8 cellular contexts compared by ENCODE assay signal in genomic region chr17:70552230-70552981, GRCh38.
DNase-seq lines count a peak whose midpoint lies in the region; ATAC-seq and TF ChIP-seq lines count a peak whose summit lies in the region.

No MANE protein-coding gene starts in this region.

- no peaks in the 10 kb centered on the region for H3K79me2 ChIP-seq in DND-41 (ENCODE audit: insufficient read depth, low read length)
- no peaks in the 10 kb centered on the region for H3K79me2 ChIP-seq in KMS-11 (ENCODE audit: insufficient read depth, low read depth)

- H2AFZ ChIP-seq in DND-41 (ENCODE audit: low read depth, low read length) = no peak overlapping the region
- no peak overlapping the region for H2AFZ ChIP-seq in KMS-11 (ENCODE audit: low read depth)

- H3K4me2 ChIP-seq in DND-41 (ENCODE audit: insufficient read depth, low read length) (no peak overlapping the region), KMS-11 (no peak overlapping the region)

- H3K4me1 ChIP-seq in DND-41 (ENCODE audit: insufficient read depth, low read length) (no peaks in the 10 kb centered on the region), KMS-11 (ENCODE audit: low read depth, poor library complexity, severe bottlenecking) (no peaks in the 10 kb centered on the region), Peyer's patch (no peaks in the 10 kb centered on the region)

- H3K4me3 ChIP-seq in DND-41 (ENCODE audit: low read depth in 1 of 2, low read length in 2 of 2) (no peak overlapping the region), KMS-11 (IDR thresholded peaks at IDR 0.05; ENCODE audit: insufficient read depth, low read depth, low read length) (no peak overlapping the region), Peyer's patch (no peak overlapping the region)

- H3K36me3 ChIP-seq in DND-41 (ENCODE audit: insufficient read depth, low read length) = no peaks in the 10 kb centered on the region
- no peaks in the 10 kb centered on the region for H3K36me3 ChIP-seq in KMS-11 (ENCODE audit: insufficient read depth)
- no peaks in the 10 kb centered on the region for H3K36me3 ChIP-seq in Peyer's patch

- H3K9ac ChIP-seq in DND-41 (ENCODE audit: low read depth, low read length) (no peak overlapping the region), KMS-11 (no peak overlapping the region)

- TF ChIP-seq CTCF in DND-41 (IDR thresholded peaks at IDR 0.05; ENCODE audit: borderline replicate concordance, extremely low read depth, low read length, poor library complexity, severe bottlenecking) = peak; percentile 56
- peak; percentile 87 for TF ChIP-seq CTCF in KMS-11 (conservative IDR thresholded peaks at IDR 0.05; ENCODE audit: low read depth, low read length)
- peak in 5 of 6 experiments; percentile 22 to 69 (median 56) for TF ChIP-seq CTCF in Peyer's patch (IDR thresholded peaks at IDR 0.05)

- H3K27me3 ChIP-seq in DND-41 (ENCODE audit: insufficient read depth, low read length, poor library complexity) = no peaks in the 10 kb centered on the region
- no peaks in the 10 kb centered on the region for H3K27me3 ChIP-seq in KMS-11 (ENCODE audit: insufficient read depth, low read depth)
- H3K27me3 ChIP-seq in Peyer's patch = no peaks in the 10 kb centered on the region

- DNase-seq in DND-41 = no peak
- DNase-seq in Peyer's patch = no peak
- DNase-seq in epidermal melanocyte (ENCODE audit: insufficient read length, low spot score) = peak; percentile 45
- DNase-seq in middle frontal gyrus (ENCODE audit: extremely low spot score, low spot score) = peak; percentile 65

- TF ChIP-seq POLR2A in Peyer's patch (IDR thresholded peaks at IDR 0.05) = no peak

- H4K20me1 ChIP-seq in DND-41 (ENCODE audit: insufficient read depth, low read length) = no peaks in the 10 kb centered on the region
- no peaks in the 10 kb centered on the region for H4K20me1 ChIP-seq in KMS-11 (ENCODE audit: insufficient read depth)

- H3K27ac ChIP-seq in DND-41 (ENCODE audit: low read length) (no peak overlapping the region), KMS-11 (no peak overlapping the region), Peyer's patch (no peak overlapping the region)

- no peak for ATAC-seq in DND-41 (ENCODE audit: insufficient read depth, low read depth)
- no peak for ATAC-seq in HG03378 (IDR thresholded peaks at IDR 0.05; ENCODE audit: unreplicated experiment)
- ATAC-seq in HG02759 (IDR thresholded peaks at IDR 0.05; ENCODE audit: unreplicated experiment) = no peak
- ATAC-seq in HG03342 (IDR thresholded peaks at IDR 0.05; ENCODE audit: unreplicated experiment) = no peak

- no peaks in the 10 kb centered on the region for H3K9me3 ChIP-seq in DND-41 (ENCODE audit: insufficient read depth, low read length, severe bottlenecking)
- H3K9me3 ChIP-seq in Peyer's patch = no peaks in the 10 kb centered on the region

Comparison
In these comparisons a context has a peak if more than half of its experiments do, and no peak if none do; other contexts are left out.
1. DNase-seq: peak in epidermal melanocyte (single experiment) and middle frontal gyrus (single experiment); none in DND-41 (single experiment) and Peyer's patch (0 of 3).
2. Peak in every context shown above with its lines, with median percentiles within 50 percentile points of each other: CTCF ChIP-seq.